27 cellular contexts compared by ENCODE assay signal in genomic region chr12:105041186-105041585, GRCh38. TPM values are rescaled to one million over a fixed set of nuclear protein-coding genes. Genes with fewer than 3 reads are reported as not detected.
A peak's percentile ranks its signal among the peaks of the same experiment; 100 is the strongest.
DNase-seq lines count a peak whose midpoint lies in the region; ATAC-seq, FAIRE-seq and TF ChIP-seq lines count a peak whose summit lies in the region.
"Had no signal": no experiment of that assay in that cellular context is flagged by ENCODE, and none has a peak within 500 bp of the region (broad histone marks: within the 10 kb centered on the region; RNA-seq: fewer than 3 reads in every experiment).

No MANE protein-coding gene starts in this region.

- no peaks in the 10 kb centered on the region for H3K79me2 ChIP-seq in GM12878 (ENCODE audit: control insufficient read depth, insufficient read depth, low read length)

- no peaks in the 10 kb centered on the region for H3K27me3 ChIP-seq in GM12878 (replicated peaks in 1 of 2; ENCODE audit: control insufficient read depth in 2 of 2, insufficient read depth in 2 of 2, low read length in 1 of 2)
- H3K27me3 ChIP-seq: breast epithelium, upper lobe of left lung had no signal

- no peak overlapping the region for H3K9ac ChIP-seq in GM12878 (ENCODE audit: control insufficient read depth, insufficient read depth, low read length)

- H4K20me1 ChIP-seq in GM12878 (ENCODE audit: control insufficient read depth, insufficient read depth), result no peaks in the 10 kb centered on the region

- no peak overlapping the region for H3K4me2 ChIP-seq in GM12878 (ENCODE audit: control insufficient read depth, insufficient read depth)

- no peak overlapping the region for H3K27ac ChIP-seq in GM12878 (ENCODE audit: control insufficient read depth, insufficient read depth)
- H3K27ac ChIP-seq: breast epithelium, upper lobe of left lung, VCaP had no signal

- no peaks in the 10 kb centered on the region for H3K9me3 Mint-ChIP-seq in nephron
- H3K9me3 Mint-ChIP-seq: CD4-positive, CD25-positive, alpha-beta regulatory T cell; stimulated activated effector memory CD8-positive, alpha-beta T cell treated with anti-CD3 and anti-CD28 coated beads, Interleukin-12 subunit alpha, Interleukin-12 subunit beta, amount 100 ng/mL, for 72 hours; T-helper 2 cell treated with Interferon-gamma antibody and Interleukin-4, amounts not matched to agents 5 μg/mL and 100 μg/mL, for 36 hours had no signal

- ATAC-seq in left ventricle myocardium superior (peak; percentile 19), GM12878 (no peak), HG03097 (IDR thresholded peaks at IDR 0.05; ENCODE audit: low FRiP score, unreplicated experiment) (no peak), HG03196 (IDR thresholded peaks at IDR 0.05; ENCODE audit: unreplicated experiment) (no peak)
- ATAC-seq: activated CD8-positive, alpha-beta T cell treated with anti-CD3 and anti-CD28 coated beads, Interleukin-2, amount 10 ng/mL, durations not matched to agents 7 days and 5 days; stimulated activated effector memory CD8-positive, alpha-beta T cell treated with anti-CD3 and anti-CD28 coated beads, Interleukin-12 subunit alpha, Interleukin-12 subunit beta, amount 100 ng/mL, for 72 hours had no signal

- CTCF ChIA-PET in GM12878 (lab: Yijun Ruan, JAX), result no interaction called here

- peak overlapping the region in 2 of 3 experiments; percentile 50 to 67 for H3K27ac Mint-ChIP-seq in nephron
- H3K27ac Mint-ChIP-seq: activated CD8-positive, alpha-beta T cell treated with anti-CD3 and anti-CD28 coated beads, Interleukin-2, amount 10 ng/mL, durations not matched to agents 7 days and 5 days; CD4-positive, CD25-positive, alpha-beta regulatory T cell; progenitor cell of endocrine pancreas; stimulated activated effector memory CD8-positive, alpha-beta T cell treated with anti-CD3 and anti-CD28 coated beads, Interleukin-12 subunit alpha, Interleukin-12 subunit beta, amount 100 ng/mL, for 72 hours; T-helper 2 cell treated with Interferon-gamma antibody and Interleukin-4, amounts not matched to agents 5 μg/mL and 100 μg/mL, for 36 hours had no signal

- POLR2A ChIA-PET in GM12878 (lab: Charles Lee), result no interaction called here

- H3K4me3 Mint-ChIP-seq in nephron, result no peak overlapping the region
- H3K4me3 Mint-ChIP-seq: activated CD8-positive, alpha-beta T cell treated with anti-CD3 and anti-CD28 coated beads, Interleukin-2, amount 10 ng/mL, durations not matched to agents 7 days and 5 days; CD4-positive, CD25-positive, alpha-beta regulatory T cell; stimulated activated effector memory CD8-positive, alpha-beta T cell treated with anti-CD3 and anti-CD28 coated beads, Interleukin-12 subunit alpha, Interleukin-12 subunit beta, amount 100 ng/mL, for 72 hours; T-helper 2 cell treated with Interferon-gamma antibody and Interleukin-4, amounts not matched to agents 5 μg/mL and 100 μg/mL, for 36 hours had no signal

- peaks cover 11% of the 10 kb centered on the region for H3K4me1 ChIP-seq in GM12878 (ENCODE audit: control insufficient read depth, insufficient read depth, low read length)
- H3K4me1 ChIP-seq: breast epithelium, upper lobe of left lung had no signal

- SMC1A ChIA-PET in GM12878 (lab: Charles Lee; ENCODE audit: uncharacterized antibody, unreplicated experiment), result interaction anchor here (1.6 kb wide), 2 partner anchors 13 to 142 kb away, joined by 3 to 4 read pairs; no protein-coding TSS in a partner anchor

- 93% methylated on average over 3 of the region's 3 CpGs for WGBS in GM12878 (ENCODE audit: insufficient coverage, insufficient replicate concordance, low lambda C conversion rate, missing lambda C conversion rate)

- peaks cover 11% of the 10 kb centered on the region for H3K4me1 Mint-ChIP-seq in nephron

- no peaks in the 10 kb centered on the region for H3K9me3 ChIP-seq in GM12878 (replicated peaks; ENCODE audit: control insufficient read depth, insufficient read depth, low read length)
- H3K9me3 ChIP-seq: breast epithelium, upper lobe of left lung had no signal

- H3K36me3 Mint-ChIP-seq in nephron (ENCODE audit: low read depth), result no peaks in the 10 kb centered on the region
- H3K36me3 Mint-ChIP-seq: CD4-positive, CD25-positive, alpha-beta regulatory T cell; stimulated activated effector memory CD8-positive, alpha-beta T cell treated with anti-CD3 and anti-CD28 coated beads, Interleukin-12 subunit alpha, Interleukin-12 subunit beta, amount 100 ng/mL, for 72 hours had no signal

- H3K27me3 Mint-ChIP-seq in nephron (ENCODE audit: low read depth), result no peaks in the 10 kb centered on the region
- H3K27me3 Mint-ChIP-seq: CD4-positive, CD25-positive, alpha-beta regulatory T cell; progenitor cell of endocrine pancreas had no signal

- RAD21 ChIA-PET in GM12878 (lab: Charles Lee; ENCODE audit: unreplicated experiment), result no interaction called here

- H3K36me3 ChIP-seq in GM12878 (ENCODE audit: control insufficient read depth in 2 of 2, insufficient read depth in 2 of 2, low read length in 1 of 2), result no peaks in the 10 kb centered on the region
- H3K36me3 ChIP-seq: breast epithelium, upper lobe of left lung had no signal

- in situ Hi-C loops in GM12878 (cut with MboI), result no loop called here

- H2AFZ ChIP-seq in GM12878 (ENCODE audit: control insufficient read depth, low read depth, low read length), result no peak overlapping the region

- H3K4me3 ChIP-seq in GM12878, result no peak overlapping the region
- H3K4me3 ChIP-seq: breast epithelium, upper lobe of left lung had no signal

- BruUV-seq in GM12878 (replicated peaks; lab: Mats Ljungman, UMichigan), result no TSS peak

- no peak for TF ChIP-seq EP300 in GM12878 (IDR thresholded peaks at IDR 0.05; ENCODE audit: borderline replicate concordance in 1 of 2, control insufficient read depth in 1 of 2, low read depth in 2 of 2, low read length in 2 of 2)

- no peak for TF ChIP-seq RAD21 in GM12878 (IDR thresholded peaks at IDR 0.05; ENCODE audit: insufficient read depth, low read depth, low read length)

- intact Hi-C loops in left ventricle myocardium superior (cut with micrococcal nuclease) (no loop called here), cardiac septum (cut with DNase I) (no loop called here), GM12878 (cut with micrococcal nuclease; ENCODE audit: unreplicated experiment) (no loop called here)

- DNase-seq in left ventricle myocardium superior (no peak), cardiac septum (ENCODE audit: low spot score) (no peak), GM12878 (ENCODE audit: low read depth, low spot score) (no peak), NCI-H748 treated with DMSO at 0.1 percent for 48 hours (lab: John Stamatoyannopoulos, UW) (no peak), cerebellum (ENCODE audit: low spot score) (no peak)
- DNase-seq: activated CD4-positive, alpha-beta T cell treated with anti-CD3 and anti-CD28 coated beads for 4 hours; activated CD8-positive, alpha-beta T cell treated with anti-CD3 and anti-CD28 coated beads, Interleukin-2, amount 10 ng/mL, durations not matched to agents 7 days and 5 days; activated naive CD4-positive, alpha-beta T cell treated with anti-CD3 and anti-CD28 coated beads, Interleukin-2, amount 50 U/mL, for 16 hours; CD4-positive, CD25-positive, alpha-beta regulatory T cell; glutamatergic neuron; GOT3; islet precursor cell; NCI-H1417 treated with DMSO at 0.1 percent for 48 hours; NCI-H226; SHP77; upper lobe of left lung had no signal

- no peak for FAIRE-seq in GM12878 (lab: Jason Lieb, UNC)
- FAIRE-seq: colon, D721Med, endothelial cell of umbilical vein had no signal

- TF ChIP-seq POLR2A in GM12878 (IDR thresholded peaks at IDR 0.05; ENCODE audit: low read depth, low read length), result no peak

- TF ChIP-seq CTCF in GM12878 (IDR thresholded peaks at IDR 0.05 in 2 of 3, conservative IDR thresholded peaks at IDR 0.05 in 1 of 3; ENCODE audit: control insufficient read depth in 2 of 3, extremely low read depth in 1 of 3, insufficient read depth in 1 of 3, low read depth in 3 of 3, low read length in 3 of 3) (no peak), nephron (IDR thresholded peaks at IDR 0.05; ENCODE audit: unreplicated experiment in 3 of 3) (no peak)

RNA-seq across cellular contexts. Expression of gene ALDH1L2, which starts 43.1 kb away (rescaled TPM):
- total RNA-seq in left ventricle myocardium superior (2.5 TPM), cardiac septum (3.6 TPM), GM12878 (2014; rRNA removed) (6.6 and 6.7 TPM in 2 replicates), GM12878 (2014; rRNA removed; fragmentation: Illumina TruSeq; extraction: Trizol) (6.5 and 6.9 TPM in 2 replicates), GM12878 (2021) (12.0 and 13.2 TPM in 2 replicates), cerebellum (7.0 TPM)
- 0.06 and 0.20 TPM in 2 replicates for total RNA-seq in GM12878 (2013; cell fraction: nucleolus; rRNA removed)
- polyA plus RNA-seq in GM12878 (2011; ENCODE audit: low read depth), result 6.5 TPM
- polyA plus RNA-seq in GM12878 (2011; rRNA removed) (0.15 and 0.45 TPM in 2 replicates), GM12878 (2014; fragmentation: Illumina TruSeq; extraction: Trizol) (13.7 and 18.9 TPM in 2 replicates), GM12878 (2014; fragmentation: Nextera tagmentation; extraction: Ambion mirVana) (1 to 10 TPM; 1.8 to 2.1 TPM), GM12878 (2014; rRNA removed) (7.8 and 10.7 TPM in 2 replicates), GM12878 (2016; fragmentation: Nextera tagmentation; extraction: Ambion mirVana) (10 to 100 TPM; 10.4 to 10.6 TPM)
- 0.05 and 0.06 TPM in 2 replicates for polyA plus RNA-seq in GM12878 (2011; cell fraction: cytosol; rRNA removed)
- polyA plus RNA-seq in GM12878 (2011; cell fraction: nucleus; rRNA removed), result 0.27 and 0.31 TPM in 2 replicates
- 6.2 and 8.3 TPM in 2 replicates for polyA plus RNA-seq in GM12878 (2012)
- polyA minus RNA-seq in GM12878 (2011; rRNA and poly(A)+ RNA removed), result 0.10 and 0.80 TPM in 2 replicates
- not detected in 2 replicates for polyA minus RNA-seq in GM12878 (2011; cell fraction: cytosol; rRNA and poly(A)+ RNA removed)
- 0.10 and 0.12 TPM in 2 replicates for polyA minus RNA-seq in GM12878 (2011; cell fraction: nucleus; rRNA and poly(A)+ RNA removed)
- total RNA-seq: CD4-positive, CD25-positive, alpha-beta regulatory T cell had no signal
- polyA plus RNA-seq: CD4-positive, CD25-positive, alpha-beta regulatory T cell had no signal

RNA-seq across cellular contexts. Expression of gene NOPCHAP1, which starts 55.1 kb away (rescaled TPM):
- total RNA-seq in left ventricle myocardium superior, result 8.5 TPM
- total RNA-seq in cardiac septum, result 9.4 TPM
- total RNA-seq in GM12878 (2013; cell fraction: nucleolus; rRNA removed), result 32.5 and 34.2 TPM in 2 replicates
- 28.9 and 29.8 TPM in 2 replicates for total RNA-seq in GM12878 (2014; rRNA removed)
- 38.6 and 41.5 TPM in 2 replicates for total RNA-seq in GM12878 (2014; rRNA removed; fragmentation: Illumina TruSeq; extraction: Trizol)
- 39.6 and 40.2 TPM in 2 replicates for total RNA-seq in GM12878 (2021)
- polyA plus RNA-seq in GM12878 (2011; ENCODE audit: low read depth), result 7.2 TPM
- polyA plus RNA-seq in GM12878 (2011; rRNA removed), result 29.2 and 41.6 TPM in 2 replicates
- polyA plus RNA-seq in GM12878 (2011; cell fraction: cytosol; rRNA removed), result 16.0 and 16.9 TPM in 2 replicates
- polyA plus RNA-seq in GM12878 (2011; cell fraction: nucleus; rRNA removed), result 7.6 and 10.5 TPM in 2 replicates
- polyA plus RNA-seq in GM12878 (2012), result 30.5 and 56.9 TPM in 2 replicates
- polyA plus RNA-seq in GM12878 (2014; fragmentation: Illumina TruSeq; extraction: Trizol), result 22.6 and 28.0 TPM in 2 replicates
- 100 to 1,000 TPM; 108 to 115 TPM for polyA plus RNA-seq in GM12878 (2014; fragmentation: Nextera tagmentation; extraction: Ambion mirVana)
- 26.3 and 28.9 TPM in 2 replicates for polyA plus RNA-seq in GM12878 (2014; rRNA removed)
- polyA plus RNA-seq in GM12878 (2016; fragmentation: Nextera tagmentation; extraction: Ambion mirVana), result 10 to 100 TPM; 69.2 to 73.1 TPM
- 11.1 and 12.7 TPM in 2 replicates for polyA minus RNA-seq in GM12878 (2011; rRNA and poly(A)+ RNA removed)
- 5.7 and 9.5 TPM in 2 replicates for polyA minus RNA-seq in GM12878 (2011; cell fraction: cytosol; rRNA and poly(A)+ RNA removed)
- 8.7 and 17.3 TPM in 2 replicates for polyA minus RNA-seq in GM12878 (2011; cell fraction: nucleus; rRNA and poly(A)+ RNA removed)
- 21.1 TPM for total RNA-seq in cerebellum
